8 cellular contexts compared by ENCODE assay signal in genomic region chr1:2547210-2548067, GRCh38. TPM values are rescaled to one million over a fixed set of nuclear protein-coding genes. Genes with fewer than 3 reads are reported as not detected.
DNase-seq lines count a peak whose midpoint lies in the region; ATAC-seq and TF ChIP-seq lines count a peak whose summit lies in the region.

No MANE protein-coding gene starts in this region.

- CTCF ChIA-PET in Calu3 (lab: Charles Lee), result interaction anchor here (0.8 to 3.3 kb wide), 6 partner anchors 21 to 353 kb away, joined by 3 to 19 read pairs (median 4); partner anchors contain the start of genes FAAP20 and PANK4

- H3K36me3 Mint-ChIP-seq in Calu3 (ENCODE audit: insufficient read depth, unreplicated experiment), result peaks cover 15% of the 10 kb centered on the region

- no peaks in the 10 kb centered on the region for H3K9me3 Mint-ChIP-seq in Calu3 (ENCODE audit: low read depth, unreplicated experiment)

- intact Hi-C loops in Calu3 (cut with micrococcal nuclease; ENCODE audit: unreplicated experiment), result loop anchor here (1.0 to 10.0 kb wide), 2 partner anchors 133 to 353 kb away; partner anchors contain the start of gene FAAP20

- no peaks in the 10 kb centered on the region for H3K4me1 Mint-ChIP-seq in Calu3 (ENCODE audit: low read depth, unreplicated experiment)

- H3K4me3 Mint-ChIP-seq in Calu3 (ENCODE audit: low read depth, unreplicated experiment), result peak overlapping the region; percentile 80

- peak overlapping the region; percentile 52 to 57 for H3K4me3 ChIP-seq in foreskin fibroblast (ENCODE audit: low read depth in 1 of 2, low read length in 2 of 2)
- peak overlapping the region; percentile 45 for H3K4me3 ChIP-seq in skeletal muscle cell (ENCODE audit: low read depth, low read length)

- in situ Hi-C loops in KBM-7 (cut with MboI; ENCODE audit: low pct_unique_long_range_greater_than_20kb, low sequenced_read_pairs), result no loop called here

- no peak for DNase-seq in Calu3
- DNase-seq in activated CD4-positive, alpha-beta T cell treated with anti-CD3 and anti-CD28 coated beads, Interleukin-2, amount 50 U/mL, for 48 hours, result peak; percentile 71 to 77
- DNase-seq in foreskin fibroblast, result no peak
- no peak for DNase-seq in skeletal muscle cell (ENCODE audit: low read depth)
- DNase-seq in NCI-H2107 (lab: John Stamatoyannopoulos, UW), result no peak
- DNase-seq in KBM-7, result no peak

- peak; percentile 1 for ATAC-seq in HG03457 (IDR thresholded peaks at IDR 0.05; ENCODE audit: unreplicated experiment)
- ATAC-seq in HG02840 (IDR thresholded peaks at IDR 0.05; ENCODE audit: low FRiP score, unreplicated experiment), result no peak

- peak overlapping the region; percentile 53 for H3K27ac Mint-ChIP-seq in Calu3 (ENCODE audit: unreplicated experiment)

- no peaks in the 10 kb centered on the region for H3K27me3 Mint-ChIP-seq in Calu3 (ENCODE audit: unreplicated experiment)

- no TSS peak for BruUV-seq in Calu3 (replicated peaks; lab: Mats Ljungman, UMichigan)

- TF ChIP-seq CTCF in Calu3 (IDR thresholded peaks at IDR 0.05; ENCODE audit: unreplicated experiment) (no peak), foreskin fibroblast (IDR thresholded peaks at IDR 0.05; ENCODE audit: low read depth, low read length) (no peak)

RNA-seq across cellular contexts. Expression of gene TNFRSF14, which starts 8.7 kb away (rescaled TPM):
- 24.4 and 33.4 TPM in 2 replicates for total RNA-seq in Calu3 (2022)

RNA-seq across cellular contexts. Expression of gene HES5, which starts 17.4 kb away (rescaled TPM):
- not detected in 2 replicates for total RNA-seq in Calu3 (2022)

RNA-seq across cellular contexts. Expression of gene PANK4, which starts 21.0 kb away (rescaled TPM):
- total RNA-seq in Calu3 (2022), result 24.4 and 24.7 TPM in 2 replicates

RNA-seq across cellular contexts. Expression of gene PRXL2B, which starts 39.1 kb away (rescaled TPM):
- 31.0 and 51.5 TPM in 2 replicates for total RNA-seq in Calu3 (2022)

Comparison
In these comparisons a context has a peak if more than half of its experiments do, and no peak if none do; other contexts are left out.
1. DNase-seq: peak in activated CD4-positive, alpha-beta T cell treated with anti-CD3 and anti-CD28 coated beads, Interleukin-2, amount 50 U/mL, for 48 hours (2 of 2); none in Calu3 (single experiment), foreskin fibroblast (0 of 2), skeletal muscle cell (single experiment), NCI-H2107 (single experiment) and KBM-7 (single experiment).